1 cellular context compared by ENCODE assay signal in the genomic region with DNA sequence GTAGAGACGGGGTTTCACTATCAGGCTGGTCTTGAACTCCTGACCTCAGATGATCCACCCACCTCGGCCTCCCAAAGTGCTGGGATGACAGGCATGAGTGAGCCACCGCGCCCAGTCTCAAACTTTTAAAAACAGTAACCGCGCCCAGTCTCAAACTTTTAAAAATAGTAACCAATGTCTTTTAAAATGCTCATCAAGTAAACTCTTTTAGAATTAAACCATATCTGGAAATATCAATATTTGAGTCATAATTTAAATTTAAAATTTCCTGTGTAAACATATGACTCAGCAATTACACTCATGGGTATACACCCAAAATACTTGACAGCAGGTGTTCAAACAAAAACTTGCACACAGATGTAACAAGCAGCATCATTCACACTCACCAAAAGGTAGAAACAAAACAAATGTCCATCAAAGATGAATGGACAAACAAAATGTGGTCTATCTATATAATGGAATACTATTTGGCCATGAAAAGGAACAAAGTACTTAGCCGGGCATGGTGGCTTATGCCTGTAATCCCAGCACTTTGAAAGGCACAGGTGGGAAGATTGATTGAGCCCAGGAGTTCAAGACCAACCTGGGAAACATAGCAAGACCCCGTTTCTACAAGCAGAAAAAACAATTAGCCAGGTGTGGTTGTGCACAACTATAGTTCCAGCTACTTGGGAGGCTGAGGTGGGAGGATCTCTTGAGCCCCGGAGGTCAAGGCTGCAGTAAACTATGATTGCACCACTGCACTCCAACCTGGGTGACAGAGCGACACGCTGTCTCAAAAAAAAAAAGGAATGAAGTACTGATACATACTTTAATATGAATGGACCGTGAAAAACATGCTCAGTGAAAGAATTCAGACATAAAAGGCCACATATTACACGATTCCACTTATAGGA.
TF ChIP-seq lines count a peak whose summit lies in the region.

No MANE protein-coding gene starts in this region.

TF ChIP-seq in K562, 482 proteins besides CTCF, POLR2A, EP300 and RAD21 (continued from another document):
- TF ChIP-seq, protein P1, sequence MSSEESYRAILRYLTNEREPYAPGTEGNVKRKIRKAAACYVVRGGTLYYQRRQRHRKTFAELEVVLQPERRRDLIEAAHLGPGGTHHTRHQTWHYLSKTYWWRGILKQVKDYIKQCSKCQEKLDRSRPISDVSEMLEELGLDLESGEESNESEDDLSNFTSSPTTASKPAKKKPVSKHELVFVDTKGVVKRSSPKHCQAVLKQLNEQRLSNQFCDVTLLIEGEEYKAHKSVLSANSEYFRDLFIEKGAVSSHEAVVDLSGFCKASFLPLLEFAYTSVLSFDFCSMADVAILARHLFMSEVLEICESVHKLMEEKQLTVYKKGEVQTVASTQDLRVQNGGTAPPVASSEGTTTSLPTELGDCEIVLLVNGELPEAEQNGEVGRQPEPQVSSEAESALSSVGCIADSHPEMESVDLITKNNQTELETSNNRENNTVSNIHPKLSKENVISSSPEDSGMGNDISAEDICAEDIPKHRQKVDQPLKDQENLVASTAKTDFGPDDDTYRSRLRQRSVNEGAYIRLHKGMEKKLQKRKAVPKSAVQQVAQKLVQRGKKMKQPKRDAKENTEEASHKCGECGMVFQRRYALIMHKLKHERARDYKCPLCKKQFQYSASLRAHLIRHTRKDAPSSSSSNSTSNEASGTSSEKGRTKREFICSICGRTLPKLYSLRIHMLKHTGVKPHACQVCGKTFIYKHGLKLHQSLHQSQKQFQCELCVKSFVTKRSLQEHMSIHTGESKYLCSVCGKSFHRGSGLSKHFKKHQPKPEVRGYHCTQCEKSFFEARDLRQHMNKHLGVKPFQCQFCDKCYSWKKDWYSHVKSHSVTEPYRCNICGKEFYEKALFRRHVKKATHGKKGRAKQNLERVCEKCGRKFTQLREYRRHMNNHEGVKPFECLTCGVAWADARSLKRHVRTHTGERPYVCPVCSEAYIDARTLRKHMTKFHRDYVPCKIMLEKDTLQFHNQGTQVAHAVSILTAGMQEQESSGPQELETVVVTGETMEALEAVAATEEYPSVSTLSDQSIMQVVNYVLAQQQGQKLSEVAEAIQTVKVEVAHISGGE (CRISPR knock-in tag; IDR thresholded peaks at IDR 0.05) = no peak
- TF ChIP-seq GABPB1 (CRISPR knock-in tag; IDR thresholded peaks at IDR 0.05) (no peak), SMARCA4 (IDR thresholded peaks at IDR 0.05) (0 out of 2 replicates have a peak, but pooled peaks have one; percentile 24), GATAD2B (IDR thresholded peaks at IDR 0.05; ENCODE audit: borderline replicate concordance) (no peak), SMARCE1 (IDR thresholded peaks at IDR 0.05) (0 out of 2 replicates have a peak, but pooled peaks have one; percentile 18), ZNF830 (CRISPR knock-in tag; IDR thresholded peaks at IDR 0.05) (no peak), HDAC2 (IDR thresholded peaks at IDR 0.05) (peak; percentile 37; the same call in 1 of the 2 replicates), BCOR (IDR thresholded peaks at IDR 0.05) (peak; percentile 89), ATF1 (CRISPR knock-in tag; IDR thresholded peaks at IDR 0.05) (no peak), ATF1 (tag; IDR thresholded peaks at IDR 0.05) (0 out of 2 replicates have a peak, but pooled peaks have one; percentile 14), ARID1B (IDR thresholded peaks at IDR 0.05) (peak; percentile 45; the same call in 1 of the 2 replicates), CBFA2T3 (IDR thresholded peaks at IDR 0.05) (peak; percentile 43), ILF3 (IDR thresholded peaks at IDR 0.05; ENCODE audit: borderline replicate concordance) (0 out of 2 replicates have a peak, but pooled peaks have one; percentile 26), MAFF (IDR thresholded peaks at IDR 0.05; ENCODE audit: low read length) (peak; percentile 94), NCOR1 (IDR thresholded peaks at IDR 0.05) (peak; percentile 20; the same call in 1 of the 2 replicates)
- TF ChIP-seq, protein P2, sequence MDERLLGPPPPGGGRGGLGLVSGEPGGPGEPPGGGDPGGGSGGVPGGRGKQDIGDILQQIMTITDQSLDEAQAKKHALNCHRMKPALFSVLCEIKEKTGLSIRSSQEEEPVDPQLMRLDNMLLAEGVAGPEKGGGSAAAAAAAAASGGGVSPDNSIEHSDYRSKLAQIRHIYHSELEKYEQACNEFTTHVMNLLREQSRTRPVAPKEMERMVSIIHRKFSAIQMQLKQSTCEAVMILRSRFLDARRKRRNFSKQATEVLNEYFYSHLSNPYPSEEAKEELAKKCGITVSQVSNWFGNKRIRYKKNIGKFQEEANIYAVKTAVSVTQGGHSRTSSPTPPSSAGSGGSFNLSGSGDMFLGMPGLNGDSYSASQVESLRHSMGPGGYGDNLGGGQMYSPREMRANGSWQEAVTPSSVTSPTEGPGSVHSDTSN (CRISPR knock-in tag; IDR thresholded peaks at IDR 0.05; ENCODE audit: low read depth) = no peak
- TF ChIP-seq, protein P2 (tag; conservative IDR thresholded peaks at IDR 0.05; ENCODE audit: low read depth) = 0 out of 2 replicates have a peak, but pooled peaks have one; percentile 14
